Comparison of ENCODE assay signal across 8 cellular contexts in the genomic region with DNA sequence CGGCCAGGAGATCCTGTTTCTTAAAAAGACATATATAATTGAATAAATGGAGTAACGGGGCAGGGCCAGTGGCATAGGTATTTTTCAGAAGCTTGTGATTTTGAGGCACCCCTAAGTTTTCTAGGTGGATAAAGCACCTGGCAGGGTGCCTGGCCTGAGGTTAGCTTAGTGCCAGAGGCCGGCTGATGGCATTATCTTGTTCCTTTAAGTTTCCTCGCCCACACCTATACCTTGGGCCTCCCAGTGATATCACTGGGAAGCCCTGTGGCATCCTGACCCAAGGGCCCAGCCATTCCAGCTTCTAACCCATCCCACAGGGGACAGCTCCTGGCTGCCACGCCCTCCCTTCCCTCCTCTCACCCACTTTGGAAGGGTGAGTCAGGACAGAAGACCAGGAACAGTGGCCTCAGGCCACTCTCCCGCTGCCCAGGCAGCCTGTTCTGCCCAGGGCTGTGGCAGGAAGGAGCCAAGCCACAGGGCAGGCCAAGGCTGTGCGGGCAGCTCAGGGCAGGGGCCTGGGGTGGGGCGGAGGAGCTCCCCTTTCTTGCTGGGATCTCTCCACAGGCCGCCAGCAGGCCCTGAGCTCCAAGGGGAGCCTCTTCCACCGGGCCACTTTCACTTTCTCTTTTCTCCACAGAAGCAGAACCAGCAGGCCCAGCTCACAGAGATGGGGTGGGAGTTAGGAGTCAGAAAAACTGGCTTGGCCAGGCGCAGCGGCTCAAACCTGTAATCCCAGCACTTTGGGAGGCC.
DNase-seq lines count a peak whose midpoint lies in the region; ATAC-seq and TF ChIP-seq lines count a peak whose summit lies in the region.

No MANE protein-coding gene starts in this region.

- H3K4me3 ChIP-seq in fibroblast of mammary gland (ENCODE audit: control insufficient read depth, low read depth, low read length), result peak overlapping the region; percentile 9

- DNase-seq in GM03348 (ENCODE audit: low spot score), result peak; percentile 85
- peak; percentile 63 for DNase-seq in NCI-H2196 (lab: John Stamatoyannopoulos, UW; ENCODE audit: unreplicated experiment)
- peak; percentile 25 for DNase-seq in activated T-helper 1 cell treated with Interleukin-2 at 50 U/mL for 16 hours (ENCODE audit: low read depth)
- peak; percentile 76 for DNase-seq in fibroblast of mammary gland (ENCODE audit: low read depth)
- no peak for DNase-seq in omental fat pad (ENCODE audit: low spot score)
- DNase-seq in HuH-7 (ENCODE audit: low spot score), result no peak

- ATAC-seq in omental fat pad (ENCODE audit: low FRiP score) (peak; percentile 74), GM21526 (IDR thresholded peaks at IDR 0.05; ENCODE audit: low FRiP score, unreplicated experiment) (no peak), HG03565 (IDR thresholded peaks at IDR 0.05; ENCODE audit: unreplicated experiment) (no peak)

- TF ChIP-seq CTCF in fibroblast of mammary gland (conservative IDR thresholded peaks at IDR 0.05; ENCODE audit: control insufficient read depth, insufficient read depth, low read depth, low read length) (no peak), omental fat pad (IDR thresholded peaks at IDR 0.05) (no peak)

Comparison
In these comparisons a context has a peak if more than half of its experiments do, and no peak if none do; other contexts are left out.
1. DNase-seq: peak in GM03348 (single experiment), NCI-H2196 (single experiment), activated T-helper 1 cell treated with Interleukin-2 at 50 U/mL for 16 hours (single experiment) and fibroblast of mammary gland (single experiment); none in omental fat pad (single experiment) and HuH-7 (single experiment).